ENCODE assay signal across 8 cellular contexts in the genomic region with DNA sequence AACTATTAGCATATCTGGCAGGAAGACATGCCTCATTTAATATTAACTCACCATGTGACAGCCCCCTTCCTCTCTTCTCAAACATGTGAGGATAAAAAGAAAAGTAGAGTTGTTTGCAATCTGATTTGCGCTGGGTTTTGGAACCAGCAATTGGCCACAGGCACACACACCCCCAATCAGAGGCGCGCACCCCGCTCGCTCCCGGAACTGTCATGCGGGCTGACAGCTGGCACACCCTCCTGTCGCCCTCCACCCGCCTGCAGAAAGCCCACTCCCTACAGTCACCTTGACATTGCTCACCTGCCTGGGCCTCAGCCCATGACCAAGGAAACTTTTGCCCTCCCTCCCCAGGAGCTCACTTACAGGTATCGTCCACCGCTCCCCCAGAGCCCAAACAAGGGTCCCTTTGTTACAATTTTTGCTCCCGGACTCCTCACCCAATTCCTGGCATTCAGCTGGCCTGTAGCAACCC. TPM values are rescaled to one million over a fixed set of nuclear protein-coding genes. Genes with fewer than 3 reads are reported as not detected.
DNase-seq lines count a peak whose midpoint lies in the region; ATAC-seq and TF ChIP-seq lines count a peak whose summit lies in the region.

No MANE protein-coding gene starts in this region.

- H3K4me1 ChIP-seq in Peyer's patch (peaks cover 0 to 13% (median 0%) of the 10 kb centered on the region in 4 donors), mucosa of stomach (ENCODE audit: control insufficient read depth, insufficient read depth, low read length) (peaks cover 11% of the 10 kb centered on the region), vagina (peaks cover 43% of the 10 kb centered on the region)

- H3K27me3 ChIP-seq in Peyer's patch (no peaks in the 10 kb centered on the region), mucosa of stomach (ENCODE audit: control insufficient read depth, insufficient read depth, low read length) (no peaks in the 10 kb centered on the region), vagina (no peaks in the 10 kb centered on the region)

- H3K36me3 ChIP-seq in Peyer's patch = no peaks in the 10 kb centered on the region
- no peaks in the 10 kb centered on the region for H3K36me3 ChIP-seq in mucosa of stomach (ENCODE audit: control insufficient read depth, insufficient read depth, low read length)
- H3K36me3 ChIP-seq in vagina = no peaks in the 10 kb centered on the region

- intact Hi-C loops in vagina (cut with DNase I) = no loop called here

- peak overlapping the region; percentile 90 for H3K9ac ChIP-seq in mucosa of stomach (ENCODE audit: low read length)

- H3K9me3 ChIP-seq in Peyer's patch = peaks cover 0 to 3% (median 0%) of the 10 kb centered on the region in 4 donors
- H3K9me3 ChIP-seq in mucosa of stomach (ENCODE audit: control insufficient read depth, low read length) = no peaks in the 10 kb centered on the region
- no peaks in the 10 kb centered on the region for H3K9me3 ChIP-seq in vagina

- peaks cover 9% of the 10 kb centered on the region for H3K4me1 Mint-ChIP-seq in activated naive CD4-positive, alpha-beta T cell treated with anti-CD3 and anti-CD28 coated beads, Interleukin-2, amount 10 ng/mL, durations not matched to agents 7 days and 5 days

- no peak for TF ChIP-seq POLR2A in Peyer's patch (IDR thresholded peaks at IDR 0.05)
- peak in 1 of 2 donors; percentile 21 for TF ChIP-seq POLR2A in vagina (IDR thresholded peaks at IDR 0.05)

- no peaks in the 10 kb centered on the region for H3K36me3 Mint-ChIP-seq in activated naive CD4-positive, alpha-beta T cell treated with anti-CD3 and anti-CD28 coated beads, Interleukin-2, amount 10 ng/mL, durations not matched to agents 7 days and 5 days

- H3K4me3 Mint-ChIP-seq in activated naive CD4-positive, alpha-beta T cell treated with anti-CD3 and anti-CD28 coated beads, Interleukin-2, amount 10 ng/mL, durations not matched to agents 7 days and 5 days = peak overlapping the region; percentile 55

- H3K27ac ChIP-seq in Peyer's patch (peak overlapping the region; percentile 89 to 96 (median 93)), epithelial cell of prostate (peak overlapping the region; percentile 93), vagina (peak overlapping the region; percentile 95)

- H3K9me3 Mint-ChIP-seq in activated naive CD4-positive, alpha-beta T cell treated with anti-CD3 and anti-CD28 coated beads, Interleukin-2, amount 10 ng/mL, durations not matched to agents 7 days and 5 days = no peaks in the 10 kb centered on the region

- TF ChIP-seq CTCF in Peyer's patch (IDR thresholded peaks at IDR 0.05) (no peak), vagina (IDR thresholded peaks at IDR 0.05) (no peak)

- H3K4me3 ChIP-seq in Peyer's patch (peak overlapping the region; percentile 69 to 77 (median 72)), mucosa of stomach (ENCODE audit: low read length) (peak overlapping the region; percentile 74), vagina (peak overlapping the region; percentile 67 to 90)

- peaks cover 45% of the 10 kb centered on the region for H3K27me3 Mint-ChIP-seq in activated naive CD4-positive, alpha-beta T cell treated with anti-CD3 and anti-CD28 coated beads, Interleukin-2, amount 10 ng/mL, durations not matched to agents 7 days and 5 days

- peak; percentile 25 for DNase-seq in activated naive CD4-positive, alpha-beta T cell treated with anti-CD3 and anti-CD28 coated beads, Interleukin-2, amount 10 ng/mL, durations not matched to agents 7 days and 5 days
- DNase-seq in activated naive CD4-positive, alpha-beta T cell treated with anti-CD3 and anti-CD28 coated beads, Interleukin-2, amount 50 U/mL, for 16 hours = no peak
- DNase-seq in Peyer's patch = peak; percentile 74 to 84 (median 77)
- DNase-seq in epithelial cell of prostate (ENCODE audit: low read depth, low spot score) = no peak
- DNase-seq in vagina (ENCODE audit: extremely low spot score in 2 of 2) = no peak

- no peak for ATAC-seq in HG03439 (IDR thresholded peaks at IDR 0.05; ENCODE audit: unreplicated experiment)
- no peak for ATAC-seq in HG02798 (IDR thresholded peaks at IDR 0.05; ENCODE audit: poor library complexity, unreplicated experiment)

- CTCF ChIA-PET in activated naive CD4-positive, alpha-beta T cell treated with anti-CD3 and anti-CD28 coated beads, Interleukin-2, amount 10 ng/mL, durations not matched to agents 7 days and 5 days (lab: Charles Lee) = no interaction called here

- H3K27ac Mint-ChIP-seq in activated naive CD4-positive, alpha-beta T cell treated with anti-CD3 and anti-CD28 coated beads, Interleukin-2, amount 10 ng/mL, durations not matched to agents 7 days and 5 days = peak overlapping the region; percentile 55

RNA-seq across cellular contexts. Expression of a gene that starts 1.1 kb away (rescaled TPM):
- total RNA-seq in Peyer's patch (10 to 100 TPM; 42.2 to 59.4 (median 45.2) TPM), vagina (79.6 TPM)

Comparison
In these comparisons a context has a peak if more than half of its experiments do, and no peak if none do; other contexts are left out.
1. DNase-seq: peak in activated naive CD4-positive, alpha-beta T cell treated with anti-CD3 and anti-CD28 coated beads, Interleukin-2, amount 10 ng/mL, durations not matched to agents 7 days and 5 days (single experiment) and Peyer's patch (3 of 3); none in activated naive CD4-positive, alpha-beta T cell treated with anti-CD3 and anti-CD28 coated beads, Interleukin-2, amount 50 U/mL, for 16 hours (single experiment), epithelial cell of prostate (single experiment) and vagina (0 of 2).
2. Peak in every context shown above with its lines, with median percentiles within 50 percentile points of each other: H3K27ac ChIP-seq and H3K4me3 ChIP-seq.